14 cellular contexts compared by ENCODE assay signal in genomic region chr19:2330255-2330631, GRCh38. TPM values are rescaled to one million over a fixed set of nuclear protein-coding genes. Genes with fewer than 3 reads are reported as not detected.
DNase-seq lines count a peak whose midpoint lies in the region; ATAC-seq, FAIRE-seq and TF ChIP-seq lines count a peak whose summit lies in the region.
"Had no signal": no experiment of that assay in that cellular context is flagged by ENCODE, and none has a peak within 500 bp of the region (broad histone marks: within the 10 kb centered on the region; RNA-seq: fewer than 3 reads in every experiment).

No MANE protein-coding gene starts in this region.

- H3F3A ChIP-seq in DOHH2 (ENCODE audit: control insufficient read depth, insufficient read depth) = peaks cover 11% of the 10 kb centered on the region

- ATAC-seq in A549 = no peak
- ATAC-seq in naive thymus-derived CD4-positive, alpha-beta T cell = no peak
- ATAC-seq in HG03457 (IDR thresholded peaks at IDR 0.05; ENCODE audit: unreplicated experiment) = no peak

- H3K27me3 Mint-ChIP-seq in activated naive CD8-positive, alpha-beta T cell treated with anti-CD3 and anti-CD28 coated beads for 36 hours = no peaks in the 10 kb centered on the region
- H3K27me3 Mint-ChIP-seq in naive thymus-derived CD4-positive, alpha-beta T cell = peaks cover 0 to 2% (median 0%) of the 10 kb centered on the region in 5 donors

- H4K20me1 ChIP-seq in DOHH2 (ENCODE audit: control insufficient read depth, insufficient read depth, low read depth, low read length) = peaks cover 12% of the 10 kb centered on the region

- TF ChIP-seq RAD21 in A549 (conservative IDR thresholded peaks at IDR 0.05 in 1 of 2, IDR thresholded peaks at IDR 0.05 in 1 of 2) = no peak

- no peak for TF ChIP-seq EP300 in A549 (IDR thresholded peaks at IDR 0.05)

- H3K9me3 ChIP-seq in A549 (no peaks in the 10 kb centered on the region), DOHH2 (ENCODE audit: control insufficient read depth, insufficient read depth, low read length) (peaks cover 19% of the 10 kb centered on the region; the same call in 1 of the 2 replicates)
- H3K9me3 ChIP-seq in naive thymus-derived CD4-positive, alpha-beta T cell (ENCODE audit: control insufficient read depth in 2 of 3, low read length in 3 of 3) = no peaks in the 10 kb centered on the region
- H3K9me3 ChIP-seq: prostate gland, tibial nerve had no signal

- DNase-seq in A549 (ENCODE audit: low read depth in 1 of 2, low spot score in 1 of 2) (no peak), Ammon's horn (ENCODE audit: low spot score) (no peak), HTR-8/SVneo (ENCODE audit: insufficient read length, low spot score) (no peak)
- DNase-seq in activated naive CD8-positive, alpha-beta T cell treated with anti-CD3 and anti-CD28 coated beads for 36 hours = no peak
- no peak for DNase-seq in naive thymus-derived CD4-positive, alpha-beta T cell
- DNase-seq in activated effector memory CD4-positive, alpha-beta T cell treated with Interleukin-2 at 50 U/mL for 16 hours = no peak
- DNase-seq: COR-L47, NCI-H1417 treated with DMSO at 0.1 percent for 48 hours had no signal

- no peaks in the 10 kb centered on the region for H3K27me3 ChIP-seq in DOHH2 (ENCODE audit: control insufficient read depth, low read length)
- H3K27me3 ChIP-seq in naive thymus-derived CD4-positive, alpha-beta T cell (ENCODE audit: control insufficient read depth in 2 of 2, insufficient read depth in 2 of 2, low read length in 2 of 2) = no peaks in the 10 kb centered on the region
- H3K27me3 ChIP-seq: tibial nerve had no signal

- no peak overlapping the region for H3K4me3 ChIP-seq in A549
- H3K4me3 ChIP-seq in DOHH2 (ENCODE audit: low read length) = peak overlapping the region; percentile 69
- no peak overlapping the region for H3K4me3 ChIP-seq in naive thymus-derived CD4-positive, alpha-beta T cell (ENCODE audit: low read length)

- TF ChIP-seq CTCF in A549 (IDR thresholded peaks at IDR 0.05) (no peak), DOHH2 (IDR thresholded peaks at IDR 0.05; ENCODE audit: low read depth, low read length, poor library complexity, severe bottlenecking) (no peak)

- H3K27ac Mint-ChIP-seq in activated naive CD8-positive, alpha-beta T cell treated with anti-CD3 and anti-CD28 coated beads for 36 hours = no peak overlapping the region
- H3K27ac Mint-ChIP-seq in naive thymus-derived CD4-positive, alpha-beta T cell = peak overlapping the region in 8 of 9 donors; percentile 28 to 99 (median 96)

- H3K79me2 ChIP-seq in DOHH2 (ENCODE audit: control insufficient read depth, low read length) = peaks cover 96% of the 10 kb centered on the region

- no peaks in the 10 kb centered on the region for H3K9me2 ChIP-seq in DOHH2 (replicated peaks; ENCODE audit: control insufficient read depth, low read length)

- H3K9me3 Mint-ChIP-seq in activated naive CD8-positive, alpha-beta T cell treated with anti-CD3 and anti-CD28 coated beads for 36 hours = peaks cover 2% of the 10 kb centered on the region
- peaks cover 0 to 4% (median 0%) of the 10 kb centered on the region in 11 donors for H3K9me3 Mint-ChIP-seq in naive thymus-derived CD4-positive, alpha-beta T cell

- TF ChIP-seq POLR2A in A549 (IDR thresholded peaks at IDR 0.05; ENCODE audit: low read length) = no peak

- POLR2A ChIA-PET in A549 (lab: Yijun Ruan, JAX) = no interaction called here
- POLR2A ChIA-PET in naive thymus-derived CD4-positive, alpha-beta T cell (lab: Charles Lee) = interaction anchor here (0.5 to 2.4 kb wide), 7 partner anchors 22 to 361 kb away, joined by 3 to 8 read pairs (median 3); partner anchors contain the start of genes GADD45B and LINGO3

- peaks cover 36% of the 10 kb centered on the region for H3K36me3 Mint-ChIP-seq in activated naive CD8-positive, alpha-beta T cell treated with anti-CD3 and anti-CD28 coated beads for 36 hours
- H3K36me3 Mint-ChIP-seq in naive thymus-derived CD4-positive, alpha-beta T cell = peaks cover 0 to 13% (median 4%) of the 10 kb centered on the region in 5 donors

- peaks cover 56% of the 10 kb centered on the region for H3K36me3 ChIP-seq in DOHH2 (ENCODE audit: control insufficient read depth, low read length)
- H3K36me3 ChIP-seq in naive thymus-derived CD4-positive, alpha-beta T cell (ENCODE audit: control insufficient read depth in 2 of 3, insufficient read depth in 3 of 3, low read length in 3 of 3) = peaks cover 0 to 15% (median 0%) of the 10 kb centered on the region in 3 experiments
- H3K36me3 ChIP-seq: prostate gland had no signal

- peak overlapping the region in 1 of 2 experiments; percentile 69; a peak in 3 of 6 replicates for H3K27ac ChIP-seq in A549
- H3K27ac ChIP-seq in DOHH2 (ENCODE audit: low read depth, low read length) = no peak overlapping the region
- peak overlapping the region; percentile 11 for H3K27ac ChIP-seq in naive thymus-derived CD4-positive, alpha-beta T cell (ENCODE audit: low read depth, low read length)
- H3K27ac ChIP-seq: prostate gland had no signal

- H3K4me2 ChIP-seq in A549 = peak overlapping the region; percentile 100
- H3K4me2 ChIP-seq in DOHH2 (ENCODE audit: low read length) = peak overlapping the region; percentile 89

- intact Hi-C loops in naive thymus-derived CD4-positive, alpha-beta T cell (cut with micrococcal nuclease) = loop anchor here in 1 of 2 donors (5.0 kb wide), 1 partner anchor 62 kb away; no protein-coding TSS in a partner anchor

- CTCF ChIA-PET in A549 (lab: Yijun Ruan, JAX) = interaction anchor here (0.6 kb wide), 3 partner anchors 63 to 318 kb away, joined by 3 to 4 read pairs (median 3); no protein-coding TSS in a partner anchor
- CTCF ChIA-PET in naive thymus-derived CD4-positive, alpha-beta T cell (lab: Charles Lee) = interaction anchor here (0.7 kb wide), 1 partner anchor 96 kb away, joined by 3 read pairs; no protein-coding TSS in a partner anchor

- 50% methylated on average over 2 of the region's 10 CpGs for WGBS in A549 (ENCODE audit: missing lambda C conversion rate)

- H3K4me1 Mint-ChIP-seq in activated naive CD8-positive, alpha-beta T cell treated with anti-CD3 and anti-CD28 coated beads for 36 hours = peaks cover 59% of the 10 kb centered on the region
- H3K4me1 Mint-ChIP-seq in naive thymus-derived CD4-positive, alpha-beta T cell = peaks cover 35 to 83% (median 63%) of the 10 kb centered on the region in 7 donors

- peaks cover 28% of the 10 kb centered on the region for H3K4me1 ChIP-seq in A549
- H3K4me1 ChIP-seq in DOHH2 (ENCODE audit: control insufficient read depth, low read length) = peaks cover 73% of the 10 kb centered on the region
- peaks cover 10 to 53% of the 10 kb centered on the region in 2 donors for H3K4me1 ChIP-seq in naive thymus-derived CD4-positive, alpha-beta T cell (ENCODE audit: control insufficient read depth in 2 of 2, insufficient read depth in 2 of 2, low read length in 2 of 2)

- H3K4me3 Mint-ChIP-seq in activated naive CD8-positive, alpha-beta T cell treated with anti-CD3 and anti-CD28 coated beads for 36 hours = peak overlapping the region; percentile 34
- H3K4me3 Mint-ChIP-seq in naive thymus-derived CD4-positive, alpha-beta T cell = peak overlapping the region; percentile 33 to 100 (median 59)

- FAIRE-seq in A549 (lab: Jason Lieb, UNC) (no peak), HTR-8/SVneo (lab: Jason Lieb, UNC) (no peak)

RNA-seq across cellular contexts. Expression of gene SPPL2B, which starts 1.8 kb away (rescaled TPM):
- 11.3 and 11.4 TPM in 2 replicates for polyA plus RNA-seq in A549 (2011; rRNA removed)
- 34.8 and 40.1 TPM in 2 replicates for polyA plus RNA-seq in A549 (2012; cell fraction: cytosol; rRNA removed)
- 372 and 438 TPM in 2 replicates for polyA plus RNA-seq in A549 (2012; cell fraction: nucleus; rRNA removed)
- 28.6 to 36.8 TPM (median 36.5 TPM) in 3 replicates for polyA plus RNA-seq in A549 (2017; fragmentation: RNase III; extraction: RNeasy Plus Mini Kit Qiagen cat#74134 plus additional on column Dnase treatment)
- polyA minus RNA-seq in A549 (2011; rRNA and poly(A)+ RNA removed) = 3.6 and 8.4 TPM in 2 replicates
- 10 to 100 TPM; 47.1 to 53.2 TPM for total RNA-seq in activated naive CD8-positive, alpha-beta T cell treated with anti-CD3 and anti-CD28 coated beads for 36 hours
- 100 to 1,000 TPM in 4 of 5 experiments, 10 to 100 TPM in 1; 92.2 to 150 (median 140) TPM for total RNA-seq in naive thymus-derived CD4-positive, alpha-beta T cell
- 10 to 100 TPM; 11.1 to 15.7 TPM for polyA plus RNA-seq in naive thymus-derived CD4-positive, alpha-beta T cell

RNA-seq across cellular contexts. Expression of gene LSM7, which starts 1.9 kb away (rescaled TPM):
- polyA plus RNA-seq in A549 (2011; rRNA removed) (112 and 140 TPM in 2 replicates), A549 (2017; fragmentation: RNase III; extraction: RNeasy Plus Mini Kit Qiagen cat#74134 plus additional on column Dnase treatment) (139 to 170 TPM (median 144 TPM) in 3 replicates)
- 572 and 723 TPM in 2 replicates for polyA plus RNA-seq in A549 (2012; cell fraction: cytosol; rRNA removed)
- polyA plus RNA-seq in A549 (2012; cell fraction: nucleus; rRNA removed) = 405 and 471 TPM in 2 replicates
- polyA minus RNA-seq in A549 (2011; rRNA and poly(A)+ RNA removed) = 19.7 and 25.2 TPM in 2 replicates
- total RNA-seq in activated naive CD8-positive, alpha-beta T cell treated with anti-CD3 and anti-CD28 coated beads for 36 hours = 100 to 1,000 TPM; 175 to 187 TPM
- total RNA-seq in naive thymus-derived CD4-positive, alpha-beta T cell = 100 to 1,000 TPM in 3 of 5 experiments, 10 to 100 TPM in 2; 79.4 to 131 (median 102) TPM
- polyA plus RNA-seq in naive thymus-derived CD4-positive, alpha-beta T cell = 100 to 1,000 TPM; 142 to 182 TPM

RNA-seq across cellular contexts. Expression of gene LINGO3, which starts 22.3 kb away (rescaled TPM):
- polyA plus RNA-seq in A549 (2011; rRNA removed) = not detected in 2 replicates
- not detected in 2 replicates for polyA plus RNA-seq in A549 (2012; cell fraction: cytosol; rRNA removed)
- polyA plus RNA-seq in A549 (2012; cell fraction: nucleus; rRNA removed) = not detected in 2 replicates
- polyA plus RNA-seq in A549 (2017; fragmentation: RNase III; extraction: RNeasy Plus Mini Kit Qiagen cat#74134 plus additional on column Dnase treatment) = not detected in 3 replicates
- not detected in 2 replicates for polyA minus RNA-seq in A549 (2011; rRNA and poly(A)+ RNA removed)
- under 1 TPM in 1 of 2 experiments, not detected in 1; 0.28 TPM for total RNA-seq in activated naive CD8-positive, alpha-beta T cell treated with anti-CD3 and anti-CD28 coated beads for 36 hours
- 1 to 10 TPM in 2 of 5 experiments, under 1 TPM in 3; 0.27 to 1.8 (median 0.72) TPM for total RNA-seq in naive thymus-derived CD4-positive, alpha-beta T cell
- 10 to 100 TPM in 1 of 2 donors, 1 to 10 TPM in 1; 3.6 to 12.9 TPM for polyA plus RNA-seq in naive thymus-derived CD4-positive, alpha-beta T cell

RNA-seq across cellular contexts. Expression of gene TMPRSS9, which starts 29.8 kb away (rescaled TPM):
- polyA plus RNA-seq in A549 (2011; rRNA removed) = 0.01 TPM in 1 of 2 replicates, not detected in the other
- polyA plus RNA-seq in A549 (2012; cell fraction: cytosol; rRNA removed) = 0.01 TPM in 2 replicates
- 0.11 and 0.36 TPM in 2 replicates for polyA plus RNA-seq in A549 (2012; cell fraction: nucleus; rRNA removed)
- 0.04 TPM in 1 of 3 replicates, not detected in the others for polyA plus RNA-seq in A549 (2017; fragmentation: RNase III; extraction: RNeasy Plus Mini Kit Qiagen cat#74134 plus additional on column Dnase treatment)
- not detected in 2 replicates for polyA minus RNA-seq in A549 (2011; rRNA and poly(A)+ RNA removed)
- total RNA-seq in activated naive CD8-positive, alpha-beta T cell treated with anti-CD3 and anti-CD28 coated beads for 36 hours = not detected
- total RNA-seq in naive thymus-derived CD4-positive, alpha-beta T cell = not detected
- not detected for polyA plus RNA-seq in naive thymus-derived CD4-positive, alpha-beta T cell
- total RNA-seq: T-helper 1 cell treated with Interleukin-12 subunit alpha and Interleukin-12 subunit beta and Interleukin-4 antibody, amounts not matched to agents 30 ng/mL and 1 ng/mL, for 36 hours; tibial nerve had no signal

RNA-seq across cellular contexts. Expression of gene PEAK3, which starts 48.3 kb away (rescaled TPM):
- polyA plus RNA-seq in A549 (2011; rRNA removed) = not detected in 2 replicates
- polyA plus RNA-seq in A549 (2012; cell fraction: cytosol; rRNA removed) = not detected in 2 replicates
- not detected in 2 replicates for polyA plus RNA-seq in A549 (2012; cell fraction: nucleus; rRNA removed)
- not detected in 3 replicates for polyA plus RNA-seq in A549 (2017; fragmentation: RNase III; extraction: RNeasy Plus Mini Kit Qiagen cat#74134 plus additional on column Dnase treatment)
- not detected in 2 replicates for polyA minus RNA-seq in A549 (2011; rRNA and poly(A)+ RNA removed)
- not detected for total RNA-seq in activated naive CD8-positive, alpha-beta T cell treated with anti-CD3 and anti-CD28 coated beads for 36 hours
- total RNA-seq in naive thymus-derived CD4-positive, alpha-beta T cell = 1 to 10 TPM in 1 of 5 experiments, under 1 TPM in 3, not detected in 1; 0.14 to 3.9 (median 0.45) TPM
- under 1 TPM; 0.14 to 0.44 TPM for polyA plus RNA-seq in naive thymus-derived CD4-positive, alpha-beta T cell
- total RNA-seq: cerebellum had no signal
